36 cellular contexts compared by ENCODE assay signal in the genomic region with DNA sequence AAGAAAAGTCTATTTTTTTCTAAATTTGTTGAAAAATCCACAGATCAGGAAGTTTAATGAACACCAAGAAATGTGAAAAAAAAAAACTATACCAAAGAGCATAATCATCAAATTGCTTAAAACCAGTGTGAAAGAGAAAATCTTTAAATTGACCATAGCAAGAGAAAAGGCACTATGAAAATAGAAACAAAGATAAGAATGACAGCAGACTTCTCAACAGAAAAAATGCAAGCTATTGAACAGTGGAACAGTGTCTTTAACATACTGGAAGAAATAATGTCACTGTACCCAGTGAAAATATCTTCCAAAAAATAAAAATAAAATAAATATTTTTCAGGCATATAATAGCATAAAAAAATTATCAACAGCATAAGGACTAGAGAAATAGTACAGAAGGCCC.
"Had no signal": no experiment of that assay in that cellular context is flagged by ENCODE, and none has a peak within 500 bp of the region (broad histone marks: within the 10 kb centered on the region; RNA-seq: fewer than 3 reads in every experiment).

No MANE protein-coding gene starts in this region.

- H3K4me1 ChIP-seq: ascending aorta had no signal

- H3K4me3 ChIP-seq: ascending aorta, cardiac muscle cell, coronary artery, PC-9 had no signal

- H3K36me3 ChIP-seq: ascending aorta, cardiac muscle cell had no signal

- DNase-seq: activated CD4-positive, alpha-beta memory T cell treated with anti-CD3 and anti-CD28 coated beads, Interleukin-2, amount 10 ng/mL, durations not matched to agents 7 days and 5 days; activated CD4-positive, alpha-beta T cell treated with anti-CD3 and anti-CD28 coated beads for 1 hour; activated CD4-positive, alpha-beta T cell treated with anti-CD3 and anti-CD28 coated beads for 48 hours; activated CD4-positive, CD25-positive, alpha-beta regulatory T cell; activated CD8-positive, alpha-beta memory T cell treated with anti-CD3 and anti-CD28 coated beads for 24 hours; activated CD8-positive, alpha-beta memory T cell treated with anti-CD3 and anti-CD28 coated beads, Interleukin-2, amount 10 ng/mL, durations not matched to agents 7 days and 5 days; activated CD8-positive, alpha-beta memory T cell treated with anti-CD3 and anti-CD28 coated beads, Interleukin-2, amount 50 U/mL, for 48 hours; activated effector memory CD4-positive, alpha-beta T cell treated with anti-CD3 and anti-CD28 coated beads, Interleukin-2, amount 50 U/mL, for 16 hours; activated naive CD4-positive, alpha-beta T cell; activated naive CD4-positive, alpha-beta T cell treated with anti-CD3 and anti-CD28 coated beads, Interleukin-2, amount 50 U/mL, for 16 hours; activated naive CD8-positive, alpha-beta T cell treated with anti-CD3 and anti-CD28 coated beads for 36 hours; activated T-cell treated with anti-CD3 and anti-CD28 coated beads, Interleukin-2, amount 50 U/mL, for 48 hours; amniotic stem cell; NCI-H1048; NCI-H1436; NCI-H1694; NCI-H2029; NCI-H2171 treated with DMSO at 0.1 percent for 48 hours; NCI-H2227 treated with DMSO at 0.1 percent for 48 hours; NCI-H446; NCI-H526; NCI-H748 treated with DMSO at 0.1 percent for 48 hours; NK-92 treated with Interleukin-12 subunit alpha and Interleukin-12 subunit beta, amount 100 ng/mL, for 24 hours; PC-9; SIG-M5; T-helper 1 cell; T-helper 2 cell; T-helper 9 cell had no signal

- H3K4me2 ChIP-seq: PC-9 had no signal

- H2AFZ ChIP-seq: PC-9 had no signal

- ATAC-seq: activated CD8-positive, alpha-beta memory T cell treated with anti-CD3 and anti-CD28 coated beads, Interleukin-2, amount 10 ng/mL, durations not matched to agents 7 days and 5 days; activated T-helper 17 cell treated with anti-CD3 and anti-CD28 coated beads, Interleukin-2, amount 50 U/mL, for 72 hours; Right ventricle myocardium inferior; SK-N-SH treated with all-trans-retinoic acid at 6 μM for 48 hours had no signal

- H3K27ac ChIP-seq: ascending aorta, cardiac muscle cell, coronary artery, PC-9, RWPE1, VCaP had no signal

- H3K27me3 ChIP-seq: ascending aorta, cardiac muscle cell had no signal
